Comparison of ENCODE assay signal across 8 cellular contexts in genomic region chr18:59272971-59273935, GRCh38. TPM values are rescaled to one million over a fixed set of nuclear protein-coding genes. Genes with fewer than 3 reads are reported as not detected.
DNase-seq lines count a peak whose midpoint lies in the region; ATAC-seq, FAIRE-seq and TF ChIP-seq lines count a peak whose summit lies in the region.

Gene RAX (minus strand): TSS chr18:59273454. CDS start chr18:59273206, 248 bp downstream.

- H3K4me3 ChIP-seq in CD8-positive, alpha-beta T cell (ENCODE audit: low read depth, low read length): no peak within 1 kb of the TSS
- H3K4me3 ChIP-seq in keratinocyte (ENCODE audit: control insufficient read depth in 2 of 3, extremely low read depth in 1 of 3, insufficient read depth in 2 of 3, low read depth in 1 of 3, low read length in 3 of 3) (peak within 1 kb of the TSS in 1 of 3 experiments; percentile 20), thymus (ENCODE audit: low read length) (peak within 1 kb of the TSS; percentile 17)

- peaks cover 61% of the 10 kb centered on the region for H3K27me3 Mint-ChIP-seq in CD8-positive, alpha-beta T cell (ENCODE audit: low read depth)
- H3K27me3 Mint-ChIP-seq in activated naive CD8-positive, alpha-beta T cell treated with anti-CD3 and anti-CD28 coated beads, Interleukin-2, amount 10 ng/mL, durations not matched to agents 7 days and 5 days: peaks cover 82% of the 10 kb centered on the region

- H3K9me3 ChIP-seq in CD8-positive, alpha-beta T cell (ENCODE audit: low read length): no peaks in the 10 kb centered on the region
- no peaks in the 10 kb centered on the region for H3K9me3 ChIP-seq in keratinocyte (ENCODE audit: control insufficient read depth, low read depth, low read length)
- H3K9me3 ChIP-seq in thymus (ENCODE audit: control insufficient read depth): no peaks in the 10 kb centered on the region

- ATAC-seq in CD8-positive, alpha-beta T cell: no peak
- ATAC-seq in HG02610 (IDR thresholded peaks at IDR 0.05; ENCODE audit: unreplicated experiment) (peak; percentile 40), GM21528 (IDR thresholded peaks at IDR 0.05; ENCODE audit: low FRiP score, unreplicated experiment) (no peak)
- no peak for ATAC-seq in activated naive CD8-positive, alpha-beta T cell treated with anti-CD3 and anti-CD28 coated beads, Interleukin-2, amount 10 ng/mL, durations not matched to agents 7 days and 5 days (ENCODE audit: low read depth)

- TF ChIP-seq CTCF in CD8-positive, alpha-beta T cell (IDR thresholded peaks at IDR 0.05): no peak
- TF ChIP-seq CTCF in keratinocyte (optimal IDR thresholded peaks at IDR 0.05 in 1 of 3, IDR thresholded peaks at IDR 0.05 in 1 of 3, conservative IDR thresholded peaks at IDR 0.05 in 1 of 3; ENCODE audit: extremely low read depth in 1 of 3, insufficient read depth in 2 of 3, low read length in 3 of 3): peak in 2 of 3 experiments; percentile 8 to 9

- no peak within 1 kb of the TSS for H2AFZ ChIP-seq in keratinocyte (ENCODE audit: control insufficient read depth, low read length)

- H3K36me3 Mint-ChIP-seq in CD8-positive, alpha-beta T cell: no peaks in the 10 kb centered on the region
- peaks cover 2% of the 10 kb centered on the region for H3K36me3 Mint-ChIP-seq in activated naive CD8-positive, alpha-beta T cell treated with anti-CD3 and anti-CD28 coated beads, Interleukin-2, amount 10 ng/mL, durations not matched to agents 7 days and 5 days

- H3K27me3 ChIP-seq in CD8-positive, alpha-beta T cell (ENCODE audit: insufficient read depth, low read length): peaks cover 23% of the 10 kb centered on the region
- peaks cover 90% of the 10 kb centered on the region for H3K27me3 ChIP-seq in keratinocyte (ENCODE audit: control insufficient read depth, extremely low read depth, insufficient read depth, low read length)
- peaks cover 75% of the 10 kb centered on the region for H3K27me3 ChIP-seq in thymus (ENCODE audit: control insufficient read depth, insufficient read depth)

- POLR2A ChIA-PET in CD8-positive, alpha-beta T cell (lab: Charles Lee): no interaction called here
- POLR2A ChIA-PET in activated naive CD8-positive, alpha-beta T cell treated with anti-CD3 and anti-CD28 coated beads, Interleukin-2, amount 10 ng/mL, durations not matched to agents 7 days and 5 days (lab: Charles Lee): no interaction called here

- H3K27ac ChIP-seq in CD8-positive, alpha-beta T cell (ENCODE audit: low read depth, low read length): no peak within 1 kb of the TSS
- H3K27ac ChIP-seq in keratinocyte (ENCODE audit: control insufficient read depth, insufficient read depth, low read length) (no peak within 1 kb of the TSS), thymus (ENCODE audit: low read depth) (no peak within 1 kb of the TSS)

- no peak for DNase-seq in CD8-positive, alpha-beta T cell
- no peak for DNase-seq in activated naive CD8-positive, alpha-beta T cell treated with anti-CD3 and anti-CD28 coated beads, Interleukin-2, amount 10 ng/mL, durations not matched to agents 7 days and 5 days
- DNase-seq in keratinocyte (ENCODE audit: low read depth, low spot score): no peak
- DNase-seq in NCI-H187 treated with DMSO at 0.1 percent for 48 hours (lab: John Stamatoyannopoulos, UW): no peak
- no peak for DNase-seq in T-helper 9 cell

- peak within 1 kb of the TSS; percentile 43 for H3K4me3 Mint-ChIP-seq in CD8-positive, alpha-beta T cell
- peak within 1 kb of the TSS; percentile 37 for H3K4me3 Mint-ChIP-seq in activated naive CD8-positive, alpha-beta T cell treated with anti-CD3 and anti-CD28 coated beads, Interleukin-2, amount 10 ng/mL, durations not matched to agents 7 days and 5 days

- 4% methylated on average over 88 of the region's 88 CpGs for WGBS in thymus

- no peak for FAIRE-seq in keratinocyte (lab: Jason Lieb, UNC)

- no peaks in the 10 kb centered on the region for H3K9me1 ChIP-seq in keratinocyte (ENCODE audit: control insufficient read depth, extremely low read depth, insufficient read depth, low read length)

- no peaks in the 10 kb centered on the region for H4K20me1 ChIP-seq in keratinocyte (ENCODE audit: control insufficient read depth, extremely low read depth, insufficient read depth, low read length)

- H3K4me1 ChIP-seq in CD8-positive, alpha-beta T cell (ENCODE audit: insufficient read depth, low read length): peaks cover 8% of the 10 kb centered on the region
- no peaks in the 10 kb centered on the region for H3K4me1 ChIP-seq in keratinocyte (ENCODE audit: control insufficient read depth, extremely low read depth, insufficient read depth, low read length)
- H3K4me1 ChIP-seq in thymus (ENCODE audit: control insufficient read depth, insufficient read depth, low read length): no peaks in the 10 kb centered on the region

- no peaks in the 10 kb centered on the region for H3K79me2 ChIP-seq in keratinocyte (ENCODE audit: control insufficient read depth, insufficient read depth, low read length)

- H3K4me1 Mint-ChIP-seq in CD8-positive, alpha-beta T cell (ENCODE audit: low read depth): peaks cover 29% of the 10 kb centered on the region
- peaks cover 7% of the 10 kb centered on the region for H3K4me1 Mint-ChIP-seq in activated naive CD8-positive, alpha-beta T cell treated with anti-CD3 and anti-CD28 coated beads, Interleukin-2, amount 10 ng/mL, durations not matched to agents 7 days and 5 days

- no peaks in the 10 kb centered on the region for H3K9me3 Mint-ChIP-seq in CD8-positive, alpha-beta T cell
- H3K9me3 Mint-ChIP-seq in activated naive CD8-positive, alpha-beta T cell treated with anti-CD3 and anti-CD28 coated beads, Interleukin-2, amount 10 ng/mL, durations not matched to agents 7 days and 5 days: no peaks in the 10 kb centered on the region

- peak within 1 kb of the TSS; percentile 48 for H3K4me2 ChIP-seq in keratinocyte (ENCODE audit: control insufficient read depth, extremely low read depth, insufficient read depth, low read depth, low read length)

- H3K27ac Mint-ChIP-seq in CD8-positive, alpha-beta T cell: no peak within 1 kb of the TSS
- no peak within 1 kb of the TSS for H3K27ac Mint-ChIP-seq in activated naive CD8-positive, alpha-beta T cell treated with anti-CD3 and anti-CD28 coated beads, Interleukin-2, amount 10 ng/mL, durations not matched to agents 7 days and 5 days

- intact Hi-C loops in CD8-positive, alpha-beta T cell (cut with DNase I, micrococcal nuclease): no loop called here

- no peaks in the 10 kb centered on the region for H3K36me3 ChIP-seq in CD8-positive, alpha-beta T cell (ENCODE audit: insufficient read depth, low read length)
- H3K36me3 ChIP-seq in keratinocyte (ENCODE audit: control insufficient read depth in 2 of 2, extremely low read depth in 1 of 2, insufficient read depth in 2 of 2, low read length in 2 of 2): no peaks in the 10 kb centered on the region
- H3K36me3 ChIP-seq in thymus (ENCODE audit: control insufficient read depth, insufficient read depth): no peaks in the 10 kb centered on the region

- no peak within 1 kb of the TSS for H3K9ac ChIP-seq in keratinocyte (ENCODE audit: control insufficient read depth, extremely low read depth, insufficient read depth, low read length)

- CTCF ChIA-PET in CD8-positive, alpha-beta T cell (lab: Charles Lee): no interaction called here

- dilution Hi-C loops in keratinocyte (cut with MboI; ENCODE audit: extremely low pct_ligation_motif_present, low sequenced_read_pairs): no loop called here

RNA-seq across cellular contexts. Expression of gene RAX, which starts in this region (rescaled TPM):
- total RNA-seq in CD8-positive, alpha-beta T cell: not detected
- total RNA-seq in activated naive CD8-positive, alpha-beta T cell treated with anti-CD3 and anti-CD28 coated beads, Interleukin-2, amount 10 ng/mL, durations not matched to agents 7 days and 5 days: not detected
- polyA plus RNA-seq in keratinocyte: not detected in 3 replicates
- not detected for polyA plus RNA-seq in keratinocyte (2011; ENCODE audit: low read depth)
- polyA plus RNA-seq in keratinocyte (2011; cell fraction: cytosol; rRNA removed): not detected in 2 replicates
- not detected in 2 replicates for polyA plus RNA-seq in keratinocyte (2011; cell fraction: nucleus; rRNA removed)
- not detected in 2 replicates for polyA plus RNA-seq in keratinocyte (2012; ENCODE audit: low replicate concordance)
- not detected in 3 replicates for polyA minus RNA-seq in keratinocyte
- not detected for polyA minus RNA-seq in keratinocyte (2011; cell fraction: cytosol; rRNA and poly(A)+ RNA removed)
- polyA minus RNA-seq in keratinocyte (2011; cell fraction: nucleus; rRNA and poly(A)+ RNA removed): not detected in 2 replicates
- polyA plus RNA-seq in thymus: 0.05 TPM
